1 cellular context compared by ENCODE assay signal in the genomic region with DNA sequence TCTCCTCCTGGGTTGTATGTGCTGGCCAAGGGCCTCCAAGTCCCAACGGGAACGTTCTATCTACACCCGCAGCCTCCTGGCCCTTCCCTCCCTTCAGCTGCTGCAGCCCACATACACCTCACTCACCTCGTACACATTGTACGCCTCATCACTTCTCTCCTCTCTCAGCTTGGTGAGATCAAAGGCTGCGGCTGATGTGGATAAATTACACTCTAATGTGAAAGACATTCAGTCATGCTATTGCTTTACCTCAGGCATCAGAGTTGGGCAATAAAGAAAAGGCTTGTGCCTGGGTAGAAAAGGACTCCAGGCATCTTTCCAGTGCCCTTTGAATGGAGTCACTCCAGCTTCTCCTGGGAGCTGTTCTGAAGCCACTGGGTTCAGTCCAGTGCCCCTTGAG.
TF ChIP-seq lines count a peak whose summit lies in the region.

No MANE protein-coding gene starts in this region.

TF ChIP-seq in GM23338, 12 proteins besides CTCF, POLR2A, EP300 and RAD21 (continued from another document):
- TF ChIP-seq ZNF114 (CRISPR knock-in tag; IDR thresholded peaks at IDR 0.05) (no peak), NANOG (IDR thresholded peaks at IDR 0.05; ENCODE audit: borderline replicate concordance) (no peak)
- TF ChIP-seq, protein P1, sequence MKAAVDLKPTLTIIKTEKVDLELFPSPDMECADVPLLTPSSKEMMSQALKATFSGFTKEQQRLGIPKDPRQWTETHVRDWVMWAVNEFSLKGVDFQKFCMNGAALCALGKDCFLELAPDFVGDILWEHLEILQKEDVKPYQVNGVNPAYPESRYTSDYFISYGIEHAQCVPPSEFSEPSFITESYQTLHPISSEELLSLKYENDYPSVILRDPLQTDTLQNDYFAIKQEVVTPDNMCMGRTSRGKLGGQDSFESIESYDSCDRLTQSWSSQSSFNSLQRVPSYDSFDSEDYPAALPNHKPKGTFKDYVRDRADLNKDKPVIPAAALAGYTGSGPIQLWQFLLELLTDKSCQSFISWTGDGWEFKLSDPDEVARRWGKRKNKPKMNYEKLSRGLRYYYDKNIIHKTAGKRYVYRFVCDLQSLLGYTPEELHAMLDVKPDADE (IDR thresholded peaks at IDR 0.05) = no peak
- TF ChIP-seq, protein P2, sequence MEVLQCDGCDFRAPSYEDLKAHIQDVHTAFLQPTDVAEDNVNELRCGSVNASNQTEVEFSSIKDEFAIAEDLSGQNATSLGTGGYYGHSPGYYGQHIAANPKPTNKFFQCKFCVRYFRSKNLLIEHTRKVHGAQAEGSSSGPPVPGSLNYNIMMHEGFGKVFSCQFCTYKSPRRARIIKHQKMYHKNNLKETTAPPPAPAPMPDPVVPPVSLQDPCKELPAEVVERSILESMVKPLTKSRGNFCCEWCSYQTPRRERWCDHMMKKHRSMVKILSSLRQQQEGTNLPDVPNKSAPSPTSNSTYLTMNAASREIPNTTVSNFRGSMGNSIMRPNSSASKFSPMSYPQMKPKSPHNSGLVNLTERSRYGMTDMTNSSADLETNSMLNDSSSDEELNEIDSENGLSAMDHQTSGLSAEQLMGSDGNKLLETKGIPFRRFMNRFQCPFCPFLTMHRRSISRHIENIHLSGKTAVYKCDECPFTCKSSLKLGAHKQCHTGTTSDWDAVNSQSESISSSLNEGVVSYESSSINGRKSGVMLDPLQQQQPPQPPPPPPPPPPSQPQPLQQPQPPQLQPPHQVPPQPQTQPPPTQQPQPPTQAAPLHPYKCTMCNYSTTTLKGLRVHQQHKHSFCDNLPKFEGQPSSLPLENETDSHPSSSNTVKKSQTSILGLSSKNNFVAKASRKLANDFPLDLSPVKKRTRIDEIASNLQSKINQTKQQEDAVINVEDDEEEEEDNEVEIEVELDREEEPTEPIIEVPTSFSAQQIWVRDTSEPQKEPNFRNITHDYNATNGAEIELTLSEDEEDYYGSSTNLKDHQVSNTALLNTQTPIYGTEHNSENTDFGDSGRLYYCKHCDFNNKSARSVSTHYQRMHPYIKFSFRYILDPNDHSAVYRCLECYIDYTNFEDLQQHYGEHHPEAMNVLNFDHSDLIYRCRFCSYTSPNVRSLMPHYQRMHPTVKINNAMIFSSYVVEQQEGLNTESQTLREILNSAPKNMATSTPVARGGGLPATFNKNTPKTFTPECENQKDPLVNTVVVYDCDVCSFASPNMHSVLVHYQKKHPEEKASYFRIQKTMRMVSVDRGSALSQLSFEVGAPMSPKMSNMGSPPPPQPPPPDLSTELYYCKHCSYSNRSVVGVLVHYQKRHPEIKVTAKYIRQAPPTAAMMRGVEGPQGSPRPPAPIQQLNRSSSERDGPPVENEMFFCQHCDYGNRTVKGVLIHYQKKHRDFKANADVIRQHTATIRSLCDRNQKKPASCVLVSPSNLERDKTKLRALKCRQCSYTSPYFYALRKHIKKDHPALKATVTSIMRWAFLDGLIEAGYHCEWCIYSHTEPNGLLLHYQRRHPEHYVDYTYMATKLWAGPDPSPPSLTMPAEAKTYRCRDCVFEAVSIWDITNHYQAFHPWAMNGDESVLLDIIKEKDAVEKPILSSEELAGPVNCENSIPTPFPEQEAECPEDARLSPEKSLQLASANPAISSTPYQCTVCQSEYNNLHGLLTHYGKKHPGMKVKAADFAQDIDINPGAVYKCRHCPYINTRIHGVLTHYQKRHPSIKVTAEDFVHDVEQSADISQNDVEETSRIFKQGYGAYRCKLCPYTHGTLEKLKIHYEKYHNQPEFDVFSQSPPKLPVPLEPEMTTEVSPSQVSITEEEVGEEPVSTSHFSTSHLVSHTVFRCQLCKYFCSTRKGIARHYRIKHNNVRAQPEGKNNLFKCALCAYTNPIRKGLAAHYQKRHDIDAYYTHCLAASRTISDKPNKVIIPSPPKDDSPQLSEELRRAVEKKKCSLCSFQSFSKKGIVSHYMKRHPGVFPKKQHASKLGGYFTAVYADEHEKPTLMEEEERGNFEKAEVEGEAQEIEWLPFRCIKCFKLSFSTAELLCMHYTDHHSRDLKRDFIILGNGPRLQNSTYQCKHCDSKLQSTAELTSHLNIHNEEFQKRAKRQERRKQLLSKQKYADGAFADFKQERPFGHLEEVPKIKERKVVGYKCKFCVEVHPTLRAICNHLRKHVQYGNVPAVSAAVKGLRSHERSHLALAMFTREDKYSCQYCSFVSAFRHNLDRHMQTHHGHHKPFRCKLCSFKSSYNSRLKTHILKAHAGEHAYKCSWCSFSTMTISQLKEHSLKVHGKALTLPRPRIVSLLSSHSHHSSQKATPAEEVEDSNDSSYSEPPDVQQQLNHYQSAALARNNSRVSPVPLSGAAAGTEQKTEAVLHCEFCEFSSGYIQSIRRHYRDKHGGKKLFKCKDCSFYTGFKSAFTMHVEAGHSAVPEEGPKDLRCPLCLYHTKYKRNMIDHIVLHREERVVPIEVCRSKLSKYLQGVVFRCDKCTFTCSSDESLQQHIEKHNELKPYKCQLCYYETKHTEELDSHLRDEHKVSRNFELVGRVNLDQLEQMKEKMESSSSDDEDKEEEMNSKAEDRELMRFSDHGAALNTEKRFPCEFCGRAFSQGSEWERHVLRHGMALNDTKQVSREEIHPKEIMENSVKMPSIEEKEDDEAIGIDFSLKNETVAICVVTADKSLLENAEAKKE (CRISPR knock-in tag; IDR thresholded peaks at IDR 0.05) = no peak
